19 cellular contexts compared by ENCODE assay signal in the genomic region with DNA sequence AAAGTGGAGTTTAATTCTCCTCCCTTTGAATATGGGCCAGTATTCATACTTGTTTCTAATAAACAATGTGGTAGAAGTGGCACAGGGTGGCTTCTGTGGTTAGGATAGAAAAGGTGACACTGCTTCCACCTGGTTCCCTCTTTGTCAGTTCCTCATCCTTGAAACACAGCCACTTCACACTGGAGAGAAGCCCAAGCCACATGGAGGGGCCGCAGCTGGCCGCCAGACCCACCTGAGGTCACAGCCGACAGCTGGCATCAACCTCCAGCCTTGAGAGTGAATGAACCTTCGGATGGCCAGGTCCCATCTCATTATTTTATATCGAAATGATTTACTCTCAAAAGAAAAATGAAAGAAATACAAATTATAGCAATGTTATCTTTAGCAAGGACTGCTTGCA. TPM values are rescaled to one million over a fixed set of nuclear protein-coding genes. Genes with fewer than 3 reads are reported as not detected.
DNase-seq lines count a peak whose midpoint lies in the region; ATAC-seq and TF ChIP-seq lines count a peak whose summit lies in the region.
"Had no signal": no experiment of that assay in that cellular context is flagged by ENCODE, and none has a peak within 500 bp of the region (broad histone marks: within the 10 kb centered on the region; RNA-seq: fewer than 3 reads in every experiment).

No MANE protein-coding gene starts in this region.

- H3K27me3 Mint-ChIP-seq in activated T-helper 17 cell treated with anti-CD3 and anti-CD28 coated beads, Interleukin-2, amount 50 U/mL, for 72 hours = no peaks in the 10 kb centered on the region

- H3K4me1 Mint-ChIP-seq in activated T-helper 17 cell treated with anti-CD3 and anti-CD28 coated beads, Interleukin-2, amount 50 U/mL, for 72 hours = no peaks in the 10 kb centered on the region

- peaks cover 18 to 63% (median 39%) of the 10 kb centered on the region in 6 donors for H3K4me1 ChIP-seq in spleen
- H3K4me1 ChIP-seq: Caco-2 had no signal

- TF ChIP-seq CTCF in spleen (IDR thresholded peaks at IDR 0.05 in 8 of 11, conservative IDR thresholded peaks at IDR 0.05 in 3 of 11) = no peak

- no peak for TF ChIP-seq POLR2A in spleen (IDR thresholded peaks at IDR 0.05)

- peaks cover 0 to 21% (median 0%) of the 10 kb centered on the region in 7 donors for H3K27me3 ChIP-seq in spleen (replicated peaks in 1 of 7)

- H3K4me3 Mint-ChIP-seq in activated T-helper 17 cell treated with anti-CD3 and anti-CD28 coated beads, Interleukin-2, amount 50 U/mL, for 72 hours = no peak overlapping the region

- H3K9me3 ChIP-seq in SK-N-MC (ENCODE audit: low read depth, low read length) (no peaks in the 10 kb centered on the region), spleen (no peaks in the 10 kb centered on the region)
- H3K9me3 ChIP-seq: Caco-2, HAP-1 had no signal

- H3K36me3 ChIP-seq in SK-N-MC (ENCODE audit: insufficient read depth, low read length) (no peaks in the 10 kb centered on the region), spleen (no peaks in the 10 kb centered on the region)
- H3K36me3 ChIP-seq: HAP-1 had no signal

- no peak overlapping the region for H3K27ac Mint-ChIP-seq in activated T-helper 17 cell treated with anti-CD3 and anti-CD28 coated beads, Interleukin-2, amount 50 U/mL, for 72 hours

- H3K4me3 ChIP-seq in SK-N-MC (no peak overlapping the region), spleen (no peak overlapping the region)
- H3K4me3 ChIP-seq: HAP-1, K562 had no signal

- H3K9ac ChIP-seq in SK-N-MC (ENCODE audit: insufficient read length) = no peak overlapping the region

- no peaks in the 10 kb centered on the region for H3K9me3 Mint-ChIP-seq in activated T-helper 17 cell treated with anti-CD3 and anti-CD28 coated beads, Interleukin-2, amount 50 U/mL, for 72 hours

- H3K27ac ChIP-seq in SK-N-MC (0 out of 2 replicates have a peak overlapping the region, but pooled peaks have one; percentile 25), spleen (peak overlapping the region; percentile 20 to 86 (median 74))
- H3K27ac ChIP-seq: 22Rv1, HL-60 had no signal

- intact Hi-C loops in spleen (cut with DNase I; ENCODE audit: low total_unique reads) = no loop called here

- ATAC-seq in activated T-helper 17 cell treated with anti-CD3 and anti-CD28 coated beads, Interleukin-2, amount 50 U/mL, for 72 hours (replicated peaks) = no peak
- ATAC-seq in HG03196 (IDR thresholded peaks at IDR 0.05; ENCODE audit: unreplicated experiment) = no peak
- ATAC-seq: K562, SK-N-SH treated with all-trans-retinoic acid at 6 μM for 48 hours had no signal

- DNase-seq in DMS153 (lab: John Stamatoyannopoulos, UW) (peak; percentile 30), DMS153 treated with DMSO at 0.1 percent for 48 hours (lab: John Stamatoyannopoulos, UW; ENCODE audit: unreplicated experiment) (no peak), NCI-H2107 (lab: John Stamatoyannopoulos, UW) (peak; percentile 64), SK-N-MC (ENCODE audit: low read depth, low spot score) (no peak), spleen (peak; percentile 66), SW 1271 (lab: John Stamatoyannopoulos, UW) (no peak)
- DNase-seq: C1 segment of cervical spinal cord, Caco-2, NCI-H2171 treated with DMSO at 0.1 percent for 48 hours, NCI-H524 treated with DMSO at 0.1 percent for 48 hours, PC-3, T-helper 2 cell had no signal

- H3K36me3 Mint-ChIP-seq in activated T-helper 17 cell treated with anti-CD3 and anti-CD28 coated beads, Interleukin-2, amount 50 U/mL, for 72 hours (ENCODE audit: low read depth) = no peaks in the 10 kb centered on the region

- WGBS in spleen, 5 donors = 44 to 69% (median 52%) methylated on average over 5 of the region's 5 CpGs

RNA-seq across cellular contexts. Expression of a gene that starts 27.5 kb away (rescaled TPM):
- 10 to 100 TPM; 28.0 to 82.1 (median 53.8) TPM for total RNA-seq in spleen
- 10 to 100 TPM; 16.8 to 26.8 (median 19.4) TPM for polyA plus RNA-seq in spleen
- total RNA-seq in activated T-helper 17 cell treated with anti-CD3 and anti-CD28 coated beads, Interleukin-2, amount 50 U/mL, for 72 hours = 10 to 100 TPM in 1 of 2 donors, 1 to 10 TPM in 1; 8.4 to 11.9 TPM

Comparison
In these comparisons a context has a peak if more than half of its experiments do, and no peak if none do; other contexts are left out.
1. DNase-seq: peak in DMS153 (single experiment), NCI-H2107 (single experiment) and spleen (single experiment); none in DMS153 treated with DMSO at 0.1 percent for 48 hours (single experiment), SK-N-MC (single experiment) and SW 1271 (0 of 2).